ENCODE assay signal across 21 cellular contexts in genomic region chr4:156654410-156654809, GRCh38.
DNase-seq lines count a peak whose midpoint lies in the region; ATAC-seq, FAIRE-seq and TF ChIP-seq lines count a peak whose summit lies in the region.
"Had no signal": no experiment of that assay in that cellular context is flagged by ENCODE, and none has a peak within 500 bp of the region (broad histone marks: within the 10 kb centered on the region; RNA-seq: fewer than 3 reads in every experiment).

No MANE protein-coding gene starts in this region.

- peak; percentile 51 for DNase-seq in GF-D8 (lab: John Stamatoyannopoulos, UW)
- peak; percentile 90 for DNase-seq in KBM-7
- DNase-seq in RCC 7860 (ENCODE audit: low spot score), result peak; percentile 44
- DNase-seq in epithelial cell of esophagus (ENCODE audit: low read depth), result peak; percentile 43
- DNase-seq in SIG-M5 treated with dmso at 0.1 percent for 504 hours (lab: John Stamatoyannopoulos, UW; ENCODE audit: unreplicated experiment), result no peak
- DNase-seq in posterior cingulate gyrus, result no peak
- DNase-seq: activated CD4-positive, alpha-beta T cell treated with anti-CD3 and anti-CD28 coated beads, Interleukin-2, amount 50 U/mL, for 48 hours; activated effector memory CD4-positive, alpha-beta T cell treated with Interleukin-2 at 50 U/mL for 16 hours; activated naive CD8-positive, alpha-beta T cell treated with anti-CD3 and anti-CD28 coated beads, Interleukin-2, amount 10 ng/mL, durations not matched to agents 7 days and 5 days; effector CD4-positive, alpha-beta T cell; head of caudate nucleus; left cardiac atrium; NCI-H1092 treated with DMSO at 0.1 percent for 48 hours; NCI-H1930; NCI-H345; stimulated activated naive CD8-positive, alpha-beta T cell treated with anti-CD3 and anti-CD28 coated beads, Interleukin-15, amount 100 ng/mL, for 72 hours; thyroid gland had no signal

- no peak for FAIRE-seq in RCC 7860 (lab: Jason Lieb, UNC)
- FAIRE-seq: D721Med had no signal

- no peak overlapping the region for H3K4me3 ChIP-seq in epithelial cell of esophagus (ENCODE audit: low read length)
- H3K4me3 ChIP-seq: prostate gland, thyroid gland had no signal

- intact Hi-C loops in posterior cingulate gyrus (cut with DNase I), result no loop called here

- TF ChIP-seq CTCF in epithelial cell of esophagus (IDR thresholded peaks at IDR 0.05; ENCODE audit: insufficient read depth, low read depth, low read length, missing control alignments), result no peak

- in situ Hi-C loops in KBM-7 (cut with MboI; ENCODE audit: low pct_unique_long_range_greater_than_20kb, low sequenced_read_pairs), result loop anchor here (25.0 kb wide), 1 partner anchor 167 kb away; no protein-coding TSS in a partner anchor

- no peak for ATAC-seq in HG03354 (IDR thresholded peaks at IDR 0.05; ENCODE audit: poor library complexity, severe bottlenecking, unreplicated experiment)
- ATAC-seq: left cardiac atrium; stimulated activated naive CD8-positive, alpha-beta T cell treated with anti-CD3 and anti-CD28 coated beads, Interleukin-15, amount 100 ng/mL, for 72 hours; WTC11 had no signal

Comparison
In these comparisons a context has a peak if more than half of its experiments do, and no peak if none do; other contexts are left out.
1. DNase-seq: peak in GF-D8 (single experiment), KBM-7 (single experiment), RCC 7860 (single experiment) and epithelial cell of esophagus (single experiment); none in SIG-M5 treated with dmso at 0.1 percent for 504 hours (single experiment) and posterior cingulate gyrus (0 of 10).